In genomic region chr20:63588641-63589041, GRCh38 we compare ENCODE assay signal across 20 cellular contexts. TPM values are rescaled to one million over a fixed set of nuclear protein-coding genes. Genes with fewer than 3 reads are reported as not detected.
A peak's percentile ranks its signal among the peaks of the same experiment; 100 is the strongest.
DNase-seq lines count a peak whose midpoint lies in the region; ATAC-seq, FAIRE-seq and TF ChIP-seq lines count a peak whose summit lies in the region.
"Had no signal": no experiment of that assay in that cellular context is flagged by ENCODE, and none has a peak within 500 bp of the region (broad histone marks: within the 10 kb centered on the region; RNA-seq: fewer than 3 reads in every experiment).

No MANE protein-coding gene starts in this region.

- TF ChIP-seq CTCF in Panc1 (IDR thresholded peaks at IDR 0.05): no peak
- TF ChIP-seq CTCF in endodermal cell (conservative IDR thresholded peaks at IDR 0.05): no peak
- no peak for TF ChIP-seq CTCF in nephron progenitor cell (IDR thresholded peaks at IDR 0.05)

- intact Hi-C loops in Panc1 (cut with micrococcal nuclease; ENCODE audit: unreplicated experiment): no loop called here

- H3K27me3 Mint-ChIP-seq in endodermal cell (ENCODE audit: insufficient read depth) (no peaks in the 10 kb centered on the region), nephron progenitor cell (ENCODE audit: low read depth, poor library complexity) (no peaks in the 10 kb centered on the region)
- H3K27me3 Mint-ChIP-seq: CD4-positive, alpha-beta memory T cell had no signal

- H4K20me1 ChIP-seq in BLaER1 treated with 17β-estradiol and CSF1 and Interleukin-3, amounts not matched to agents 10 nM and 100 nM: peaks cover 5 to 72% (median 37%) of the 10 kb centered on the region in 11 experiments; a peak in 20 of 22 replicates

- in situ Hi-C loops in Panc1 (cut with HindIII; ENCODE audit: low pct_unique_long_range_greater_than_20kb, low sequenced_read_pairs): no loop called here

- peak overlapping the region; percentile 77 to 98 (median 94) for H3K4me2 ChIP-seq in BLaER1 treated with 17β-estradiol and CSF1 and Interleukin-3, amounts not matched to agents 10 nM and 100 nM

- H3K36me3 Mint-ChIP-seq in endodermal cell (ENCODE audit: low read depth): peaks cover 23% of the 10 kb centered on the region
- peaks cover 23% of the 10 kb centered on the region for H3K36me3 Mint-ChIP-seq in nephron progenitor cell (ENCODE audit: low read depth)

- H3K4me1 Mint-ChIP-seq in endodermal cell (peaks cover 5% of the 10 kb centered on the region), nephron progenitor cell (peaks cover 20% of the 10 kb centered on the region)

- no peak for DNase-seq in Panc1 (ENCODE audit: low read depth, low spot score)
- no peak for DNase-seq in endodermal cell
- no peak for DNase-seq in nephron progenitor cell
- no peak for DNase-seq in stimulated activated CD4-positive, alpha-beta T cell treated with anti-CD3 and anti-CD28 coated beads, Interleukin-4, amount 100 ng/mL, for 4 hours
- DNase-seq in HTR-8/SVneo (ENCODE audit: insufficient read length, low spot score): no peak
- DNase-seq: ACHN, AML-193, Calu3, DMS79, HCEC 1CT, MM.1S, NCI-H1092 treated with DMSO at 0.1 percent for 48 hours, NCI-H2081 treated with DMSO at 0.1 percent for 48 hours, NCI-H524, SHP77 treated with DMSO at 0.1 percent for 48 hours had no signal

- CTCF ChIA-PET in Panc1 (lab: Charles Lee): interaction anchor here (0.6 kb wide), 1 partner anchor 26 kb away, joined by 6 read pairs; no protein-coding TSS in a partner anchor

- peak overlapping the region in 1 of 10 experiments; percentile 2; a peak in 3 of 20 replicates for H3K4me3 ChIP-seq in BLaER1 treated with 17β-estradiol and CSF1 and Interleukin-3, amounts not matched to agents 10 nM and 100 nM
- no peak overlapping the region for H3K4me3 ChIP-seq in Panc1 (ENCODE audit: low read depth in 2 of 2, low read length in 2 of 2)
- H3K4me3 ChIP-seq in endodermal cell (ENCODE audit: low read length): no peak overlapping the region

- 0 out of 2 replicates have a peak, but pooled peaks have one; percentile 50 for ATAC-seq in Panc1
- ATAC-seq in GM21717 (IDR thresholded peaks at IDR 0.05; ENCODE audit: unreplicated experiment): no peak
- ATAC-seq in HG02623 (IDR thresholded peaks at IDR 0.05; ENCODE audit: unreplicated experiment): no peak
- ATAC-seq: SK-N-SH treated with all-trans-retinoic acid at 6 μM for 48 hours had no signal

- no peaks in the 10 kb centered on the region for H3K9me3 ChIP-seq in BLaER1 treated with 17β-estradiol and CSF1 and Interleukin-3, amounts not matched to agents 10 nM and 100 nM (replicated peaks in 1 of 11)
- H3K9me3 ChIP-seq in Panc1 (ENCODE audit: control insufficient read depth, insufficient read depth, low read depth, low read length) (no peaks in the 10 kb centered on the region), endodermal cell (ENCODE audit: control insufficient read depth, low read length) (no peaks in the 10 kb centered on the region)

- peaks cover 0 to 13% (median 0%) of the 10 kb centered on the region in 11 experiments; a peak in 5 of 22 replicates for H3K27me3 ChIP-seq in BLaER1 treated with 17β-estradiol and CSF1 and Interleukin-3, amounts not matched to agents 10 nM and 100 nM
- no peaks in the 10 kb centered on the region for H3K27me3 ChIP-seq in Panc1 (ENCODE audit: control insufficient read depth, insufficient read depth, low read length)
- no peaks in the 10 kb centered on the region for H3K27me3 ChIP-seq in endodermal cell (ENCODE audit: control insufficient read depth, insufficient read depth, low read length, poor library complexity, severe bottlenecking)

- peak overlapping the region; percentile 40 to 70 (median 65); a peak in 20 of 22 replicates for H3K9ac ChIP-seq in BLaER1 treated with 17β-estradiol and CSF1 and Interleukin-3, amounts not matched to agents 10 nM and 100 nM
- no peak overlapping the region for H3K9ac ChIP-seq in endodermal cell (ENCODE audit: extremely low read depth, low read length, poor library complexity, severe bottlenecking)

- H3K27ac ChIP-seq in BLaER1 treated with 17β-estradiol and CSF1 and Interleukin-3, amounts not matched to agents 10 nM and 100 nM: peak overlapping the region; percentile 22 to 83 (median 75); a peak in 20 of 22 replicates
- H3K27ac ChIP-seq in Panc1 (ENCODE audit: low read length) (no peak overlapping the region), endodermal cell (ENCODE audit: low read depth, low read length) (no peak overlapping the region)

- no peak for FAIRE-seq in HTR-8/SVneo (lab: Jason Lieb, UNC)

- no TSS peak for BruUV-seq in Panc1 (replicated peaks; lab: Mats Ljungman, UMichigan)

- H3K27ac Mint-ChIP-seq in endodermal cell (peak overlapping the region; percentile 42), nephron progenitor cell (peak overlapping the region; percentile 82)

- 91 to 95% methylated on average over 4 to 11 of the region's 11 CpGs for whole genome bisulfite sequencing in endodermal cell (ENCODE audit: insufficient coverage in 1 of 2, insufficient read length in 1 of 2), 2 experiments

- peaks cover 40 to 55% (median 45%) of the 10 kb centered on the region in 11 experiments for H3K36me3 ChIP-seq in BLaER1 treated with 17β-estradiol and CSF1 and Interleukin-3, amounts not matched to agents 10 nM and 100 nM
- H3K36me3 ChIP-seq in Panc1 (ENCODE audit: control insufficient read depth, insufficient read depth, low read length): no peaks in the 10 kb centered on the region
- H3K36me3 ChIP-seq in endodermal cell (ENCODE audit: control insufficient read depth, insufficient read depth, low read length): no peaks in the 10 kb centered on the region

- POLR2A ChIA-PET in Panc1 (lab: Charles Lee): no interaction called here

- H3K4me3 Mint-ChIP-seq in endodermal cell (no peak overlapping the region), nephron progenitor cell (no peak overlapping the region)
- H3K4me3 Mint-ChIP-seq: CD4-positive, alpha-beta memory T cell had no signal

- peaks cover 27 to 71% (median 70%) of the 10 kb centered on the region in 10 experiments for H3K4me1 ChIP-seq in BLaER1 treated with 17β-estradiol and CSF1 and Interleukin-3, amounts not matched to agents 10 nM and 100 nM
- H3K4me1 ChIP-seq in Panc1 (ENCODE audit: control insufficient read depth, insufficient read depth, low read length): no peaks in the 10 kb centered on the region
- no peaks in the 10 kb centered on the region for H3K4me1 ChIP-seq in endodermal cell (ENCODE audit: control insufficient read depth, insufficient read depth, low read length)

- H3K9me3 Mint-ChIP-seq in endodermal cell (no peaks in the 10 kb centered on the region), nephron progenitor cell (no peaks in the 10 kb centered on the region)
- H3K9me3 Mint-ChIP-seq: CD4-positive, alpha-beta memory T cell had no signal

RNA-seq across cellular contexts. Expression of gene HELZ2, which starts 14.6 kb away (rescaled TPM):
- 41.5 TPM for total RNA-seq in Panc1 (2021; ENCODE audit: unreplicated experiment)
- 29.0 TPM for polyA plus RNA-seq in Panc1 (2012; ENCODE audit: insufficient read length)
- 10 to 100 TPM; 34.5 to 37.0 TPM for total RNA-seq in endodermal cell
- polyA plus RNA-seq in endodermal cell (2013, experiment 1 of 2): 15.5 TPM
- polyA plus RNA-seq in endodermal cell (2013, experiment 2 of 2): 14.7 TPM

RNA-seq across cellular contexts. Expression of gene FNDC11, which starts 34.7 kb away (rescaled TPM):
- total RNA-seq in Panc1 (2021; ENCODE audit: unreplicated experiment) (1.3 TPM), endodermal cell (1 to 10 TPM; 1.8 to 2.4 TPM)
- polyA plus RNA-seq in Panc1 (2012; ENCODE audit: insufficient read length): 4.0 TPM
- 5.2 TPM for polyA plus RNA-seq in endodermal cell (2013, experiment 1 of 2)
- polyA plus RNA-seq in endodermal cell (2013, experiment 2 of 2): 5.2 TPM
- total RNA-seq: Calu3 had no signal

RNA-seq across cellular contexts. Expression of gene GMEB2, which starts 38.3 kb away (rescaled TPM):
- total RNA-seq in Panc1 (2021; ENCODE audit: unreplicated experiment) (13.1 TPM), endodermal cell (10 to 100 TPM; 11.5 to 12.3 TPM)
- polyA plus RNA-seq in Panc1 (2012; ENCODE audit: insufficient read length): 14.5 TPM
- 14.3 TPM for polyA plus RNA-seq in endodermal cell (2013, experiment 1 of 2)
- polyA plus RNA-seq in endodermal cell (2013, experiment 2 of 2): 13.6 TPM

RNA-seq across cellular contexts. Expression of gene SRMS, which starts 41.1 kb away (rescaled TPM):
- total RNA-seq in Panc1 (2021; ENCODE audit: unreplicated experiment) (not detected), endodermal cell (not detected)
- polyA plus RNA-seq in Panc1 (2012; ENCODE audit: insufficient read length): 0.41 TPM
- not detected for polyA plus RNA-seq in endodermal cell (2013, experiment 1 of 2)
- not detected for polyA plus RNA-seq in endodermal cell (2013, experiment 2 of 2)
- total RNA-seq: Calu3; CD4-positive, alpha-beta memory T cell had no signal
- polyA plus RNA-seq: CD4-positive, alpha-beta memory T cell had no signal

RNA-seq across cellular contexts. Expression of gene PTK6, which starts 51.5 kb away (rescaled TPM):
- 6.5 TPM for total RNA-seq in Panc1 (2021; ENCODE audit: unreplicated experiment)
- polyA plus RNA-seq in Panc1 (2012; ENCODE audit: insufficient read length): 9.7 TPM
- under 1 TPM in 1 of 2 donors, not detected in 1; 0.22 TPM for total RNA-seq in endodermal cell
- not detected for polyA plus RNA-seq in endodermal cell (2013, experiment 1 of 2)
- polyA plus RNA-seq in endodermal cell (2013, experiment 2 of 2): not detected
- total RNA-seq: CD4-positive, alpha-beta memory T cell had no signal

Comparison
In these comparisons a context has a peak if more than half of its experiments do, and no peak if none do; other contexts are left out.
1. H3K27ac ChIP-seq: peak in BLaER1 treated with 17β-estradiol and CSF1 and Interleukin-3, amounts not matched to agents 10 nM and 100 nM (11 of 11); none in Panc1 (single experiment) and endodermal cell (single experiment).